ENCODE assay signal across 8 cellular contexts in genomic region chr6:27694547-27694874, GRCh38.
A peak's percentile ranks its signal among the peaks of the same experiment; 100 is the strongest.
DNase-seq lines count a peak whose midpoint lies in the region; ATAC-seq and TF ChIP-seq lines count a peak whose summit lies in the region.

No MANE protein-coding gene starts in this region.

- H3K4me3 Mint-ChIP-seq in CD4-positive, alpha-beta memory T cell: peak overlapping the region; percentile 91 to 99 (median 98)
- H3K4me3 Mint-ChIP-seq in MCF 10A (ENCODE audit: unreplicated experiment): peak overlapping the region; percentile 76

- peak overlapping the region; percentile 55 to 92 for H3K4me3 ChIP-seq in CD4-positive, alpha-beta memory T cell (ENCODE audit: low read length in 2 of 2)
- H3K4me3 ChIP-seq in HUES48 (ENCODE audit: low read depth, low read length) (peak overlapping the region; percentile 99), muscle layer of duodenum (ENCODE audit: low read depth in 1 of 2, low read length in 2 of 2) (peak overlapping the region; percentile 49 to 85)

- H3K36me3 Mint-ChIP-seq in CD4-positive, alpha-beta memory T cell: peaks cover 3 to 9% of the 10 kb centered on the region in 2 donors
- peaks cover under 1% of the 10 kb centered on the region for H3K36me3 Mint-ChIP-seq in MCF 10A (ENCODE audit: insufficient read depth, unreplicated experiment)

- ATAC-seq in GM21367 (IDR thresholded peaks at IDR 0.05; ENCODE audit: unreplicated experiment): no peak
- ATAC-seq in HG03108 (IDR thresholded peaks at IDR 0.05; ENCODE audit: unreplicated experiment): no peak

- TF ChIP-seq CTCF in MCF 10A (IDR thresholded peaks at IDR 0.05; ENCODE audit: unreplicated experiment): no peak

- CTCF ChIA-PET in CD4-positive, alpha-beta memory T cell (lab: Charles Lee; ENCODE audit: partially characterized antibody): interaction anchor here (2.1 kb wide), 1 partner anchor 58 kb away, joined by 5 read pairs; no protein-coding TSS in a partner anchor
- CTCF ChIA-PET in MCF 10A (lab: Yijun Ruan, JAX): interaction anchor here (0.6 to 1.6 kb wide), 4 partner anchors 58 to 1677 kb away, joined by 3 to 7 read pairs (median 3); a partner anchor contains a TSS

- intact Hi-C loops in CD4-positive, alpha-beta memory T cell (cut with micrococcal nuclease): no loop called here
- intact Hi-C loops in MCF 10A (cut with micrococcal nuclease): loop anchor here (1.0 kb wide), 1 partner anchor 58 kb away; no protein-coding TSS in a partner anchor

- H3K36me3 ChIP-seq in CD4-positive, alpha-beta memory T cell (ENCODE audit: insufficient read depth, low read length): no peaks in the 10 kb centered on the region
- no peaks in the 10 kb centered on the region for H3K36me3 ChIP-seq in HUES48 (ENCODE audit: control insufficient read depth, insufficient read depth, low read length)
- H3K36me3 ChIP-seq in muscle layer of duodenum (ENCODE audit: control insufficient read depth in 1 of 2, insufficient read depth in 2 of 2, low read length in 2 of 2): no peaks in the 10 kb centered on the region

- POLR2A ChIA-PET in CD4-positive, alpha-beta memory T cell (lab: Charles Lee; ENCODE audit: partially characterized antibody): interaction anchor here (1.0 to 1.9 kb wide), 4 partner anchors 10 to 518 kb away, joined by 3 to 5 read pairs (median 4); no protein-coding TSS in a partner anchor
- POLR2A ChIA-PET in MCF 10A (lab: Yijun Ruan, JAX): interaction anchor here (0.9 to 1.9 kb wide), 7 partner anchors 12 to 406 kb away, joined by 3 to 18 read pairs (median 4); no protein-coding TSS in a partner anchor

- BruUV-seq in MCF 10A (replicated peaks; lab: Mats Ljungman, UMichigan): no TSS peak

- H3K27me3 Mint-ChIP-seq in CD4-positive, alpha-beta memory T cell: no peaks in the 10 kb centered on the region
- H3K27me3 Mint-ChIP-seq in MCF 10A (ENCODE audit: insufficient read depth, unreplicated experiment): no peaks in the 10 kb centered on the region

- H3K27ac Mint-ChIP-seq in CD4-positive, alpha-beta memory T cell: peak overlapping the region; percentile 64 to 98 (median 86)
- peak overlapping the region; percentile 69 for H3K27ac Mint-ChIP-seq in MCF 10A (ENCODE audit: low read depth, unreplicated experiment)

- peak overlapping the region; percentile 56 for H3K27ac ChIP-seq in CD4-positive, alpha-beta memory T cell (ENCODE audit: low read depth, low read length)
- peak overlapping the region; percentile 84 for H3K27ac ChIP-seq in HUES48 (ENCODE audit: low read depth, low read length)
- H3K27ac ChIP-seq in muscle layer of duodenum (ENCODE audit: low read length): no peak overlapping the region

- no peaks in the 10 kb centered on the region for H3K9me3 ChIP-seq in CD4-positive, alpha-beta memory T cell (ENCODE audit: control insufficient read depth in 1 of 2, low read length in 2 of 2)
- no peaks in the 10 kb centered on the region for H3K9me3 ChIP-seq in HUES48 (ENCODE audit: control insufficient read depth, insufficient read depth, low read length)
- H3K9me3 ChIP-seq in muscle layer of duodenum (ENCODE audit: control insufficient read depth in 1 of 2, low read length in 2 of 2): no peaks in the 10 kb centered on the region

- peaks cover 0 to 3% (median 0%) of the 10 kb centered on the region in 8 donors for H3K9me3 Mint-ChIP-seq in CD4-positive, alpha-beta memory T cell
- H3K9me3 Mint-ChIP-seq in MCF 10A (ENCODE audit: unreplicated experiment): peaks cover 7% of the 10 kb centered on the region

- H3K4me1 ChIP-seq in CD4-positive, alpha-beta memory T cell (ENCODE audit: insufficient read depth, low read length): peaks cover 16% of the 10 kb centered on the region
- no peaks in the 10 kb centered on the region for H3K4me1 ChIP-seq in HUES48 (ENCODE audit: control insufficient read depth, insufficient read depth, low read length)
- H3K4me1 ChIP-seq in muscle layer of duodenum (ENCODE audit: control insufficient read depth in 1 of 2, insufficient read depth in 2 of 2, low read length in 2 of 2): no peaks in the 10 kb centered on the region

- DNase-seq in CD4-positive, alpha-beta memory T cell: no peak
- DNase-seq in MCF 10A (ENCODE audit: unreplicated experiment) (no peak), NCI-H526 treated with DMSO at 0.1 percent for 48 hours (lab: John Stamatoyannopoulos, UW) (no peak), G401 (ENCODE audit: low spot score) (no peak)

- no peaks in the 10 kb centered on the region for H3K27me3 ChIP-seq in CD4-positive, alpha-beta memory T cell (ENCODE audit: insufficient read depth, low read length)
- H3K27me3 ChIP-seq in HUES48 (ENCODE audit: control insufficient read depth, insufficient read depth, low read length) (no peaks in the 10 kb centered on the region), muscle layer of duodenum (ENCODE audit: low read depth, low read length) (no peaks in the 10 kb centered on the region)

- peak overlapping the region; percentile 80 for H3K9ac ChIP-seq in HUES48 (ENCODE audit: low read depth, low read length)

- H3K4me1 Mint-ChIP-seq in CD4-positive, alpha-beta memory T cell: peaks cover 18 to 26% (median 24%) of the 10 kb centered on the region in 4 donors
- H3K4me1 Mint-ChIP-seq in MCF 10A (ENCODE audit: insufficient read depth, unreplicated experiment): peaks cover 13% of the 10 kb centered on the region

- in situ Hi-C loops in G401 (cut with HindIII; ENCODE audit: low sequenced_read_pairs): no loop called here
